In the genomic region with DNA sequence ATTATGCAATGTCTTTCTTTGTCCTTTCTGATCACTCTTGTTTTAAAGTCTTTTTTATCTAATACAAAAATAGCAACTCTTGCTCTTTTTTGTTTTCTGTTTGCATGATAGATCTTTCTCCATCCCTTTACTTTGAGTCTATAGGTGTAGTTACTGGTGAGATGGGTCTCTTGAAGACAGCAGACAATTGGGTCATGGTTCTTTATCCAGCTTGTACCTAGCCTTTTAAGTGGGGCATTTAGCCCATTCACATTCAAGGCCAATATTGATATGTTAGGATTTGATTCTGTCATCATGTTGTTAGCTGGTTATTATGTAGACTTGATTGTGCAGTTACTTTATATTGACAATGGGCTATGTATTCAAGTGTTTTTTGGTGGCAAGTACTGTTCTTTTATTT, we compare ENCODE assay signal across 21 cellular contexts.
A peak's percentile ranks its signal among the peaks of the same experiment; 100 is the strongest.
DNase-seq lines count a peak whose midpoint lies in the region; ATAC-seq, FAIRE-seq and TF ChIP-seq lines count a peak whose summit lies in the region.
"Had no signal": no experiment of that assay in that cellular context is flagged by ENCODE, and none has a peak within 500 bp of the region (broad histone marks: within the 10 kb centered on the region; RNA-seq: fewer than 3 reads in every experiment).

No MANE protein-coding gene starts in this region.

- H3K79me2 ChIP-seq in SK-N-SH (ENCODE audit: insufficient read depth) (no peaks in the 10 kb centered on the region), astrocyte (ENCODE audit: insufficient read depth, low read length) (no peaks in the 10 kb centered on the region)

- H2AK9ac ChIP-seq in IMR-90 (replicated peaks; ENCODE audit: low read depth, low read length, poor library complexity), result no peak overlapping the region

- no peaks in the 10 kb centered on the region for H3K36me3 Mint-ChIP-seq in astrocyte (ENCODE audit: low read depth, unreplicated experiment)

- TF ChIP-seq RAD21 in SK-N-SH (IDR thresholded peaks at IDR 0.05; ENCODE audit: low read length), result no peak
- no peak for TF ChIP-seq RAD21 in IMR-90 (IDR thresholded peaks at IDR 0.05; ENCODE audit: low read length)

- H3K79me1 ChIP-seq in IMR-90 (ENCODE audit: low read depth in 1 of 2, low read length in 2 of 2), result no peaks in the 10 kb centered on the region

- H3K36me3 ChIP-seq in SK-N-SH (replicated peaks in 1 of 2; ENCODE audit: control insufficient read depth in 1 of 2, insufficient read depth in 2 of 2, low read length in 1 of 2) (no peaks in the 10 kb centered on the region), IMR-90 (ENCODE audit: control insufficient read depth, insufficient read depth, low read length) (no peaks in the 10 kb centered on the region), astrocyte (ENCODE audit: insufficient read depth, low read length) (no peaks in the 10 kb centered on the region), skeletal muscle satellite cell (ENCODE audit: insufficient read depth, low read length) (no peaks in the 10 kb centered on the region), right lobe of liver (no peaks in the 10 kb centered on the region)
- H3K36me3 ChIP-seq: BLaER1 treated with 17β-estradiol and CSF1 and Interleukin-3, amounts not matched to agents 10 nM and 100 nM had no signal

- TF ChIP-seq POLR2A in IMR-90 (IDR thresholded peaks at IDR 0.05; ENCODE audit: low read depth, low read length), result no peak
- no peak for TF ChIP-seq POLR2A in right lobe of liver (IDR thresholded peaks at IDR 0.05)

- peak overlapping the region; percentile 78 for H2BK120ac ChIP-seq in IMR-90 (ENCODE audit: low read depth, low read length)

- peaks cover 7% of the 10 kb centered on the region for H3K4me1 Mint-ChIP-seq in astrocyte (ENCODE audit: low read depth, unreplicated experiment)
- H3K4me1 Mint-ChIP-seq: B cell; CD8-positive, alpha-beta memory T cell; H9 had no signal

- H3K9me1 ChIP-seq in IMR-90 (ENCODE audit: insufficient read depth, low read length), result no peaks in the 10 kb centered on the region

- H3K27me3 ChIP-seq in SK-N-SH (ENCODE audit: insufficient read depth) (no peaks in the 10 kb centered on the region), IMR-90 (ENCODE audit: control insufficient read depth, insufficient read depth, low read length) (no peaks in the 10 kb centered on the region), astrocyte (ENCODE audit: insufficient read depth, low read length) (no peaks in the 10 kb centered on the region), skeletal muscle satellite cell (ENCODE audit: control insufficient read depth, insufficient read depth, low read length) (no peaks in the 10 kb centered on the region), right lobe of liver (no peaks in the 10 kb centered on the region)
- H3K27me3 ChIP-seq: BLaER1 treated with 17β-estradiol and CSF1 and Interleukin-3, amounts not matched to agents 10 nM and 100 nM had no signal

- H3K9me3 ChIP-seq in SK-N-SH, result no peaks in the 10 kb centered on the region
- H3K9me3 ChIP-seq in IMR-90 (ENCODE audit: control insufficient read depth, insufficient read depth, low read length), result no peaks in the 10 kb centered on the region; the same call in 1 of the 2 replicates
- no peaks in the 10 kb centered on the region for H3K9me3 ChIP-seq in astrocyte (ENCODE audit: insufficient read depth, low read depth, low read length)
- no peaks in the 10 kb centered on the region for H3K9me3 ChIP-seq in skeletal muscle satellite cell (replicated peaks; ENCODE audit: low read length)
- peaks cover 0 to 4% (median 0%) of the 10 kb centered on the region in 4 donors for H3K9me3 ChIP-seq in right lobe of liver

- TF ChIP-seq CTCF in SK-N-SH (IDR thresholded peaks at IDR 0.05) (no peak), IMR-90 (conservative IDR thresholded peaks at IDR 0.05; ENCODE audit: low read depth, low read length) (no peak), astrocyte (IDR thresholded peaks at IDR 0.05; ENCODE audit: insufficient read depth, low read depth, low read length) (no peak), right lobe of liver (IDR thresholded peaks at IDR 0.05) (no peak)

- peak overlapping the region; percentile 55; the same call in 1 of the 2 replicates for H3K4ac ChIP-seq in IMR-90 (ENCODE audit: low read depth, low read length)

- no peak overlapping the region for H4K8ac ChIP-seq in IMR-90 (ENCODE audit: low read depth in 2 of 2, low read length in 2 of 2)

- DNase-seq in SK-N-SH (no peak), IMR-90 (no peak), astrocyte (ENCODE audit: low read depth) (no peak), HCEC 1CT (no peak), right lobe of liver (no peak), NCI-H82 treated with DMSO at 0.1 percent for 48 hours (lab: John Stamatoyannopoulos, UW; ENCODE audit: unreplicated experiment) (no peak)
- DNase-seq: CD8-positive, alpha-beta memory T cell; COR-L47; DMS 273 treated with DMSO at 0.1 percent for 48 hours; H9; KG1 had no signal

- H3K18ac ChIP-seq in IMR-90 (ENCODE audit: low read depth, low read length), result peak overlapping the region; percentile 61; the same call in 1 of the 2 replicates

- H3K9me2 ChIP-seq in SK-N-SH, result no peaks in the 10 kb centered on the region

- ATAC-seq in SK-N-SH treated with all-trans-retinoic acid at 6 μM for 48 hours, result no peak
- ATAC-seq in IMR-90 (ENCODE audit: low read depth), result no peak
- no peak for ATAC-seq in right lobe of liver
- ATAC-seq: HepG2 had no signal

- no TSS peak for BruUV-seq in IMR-90 (replicated peaks; lab: Mats Ljungman, UMichigan)

- no peaks in the 10 kb centered on the region for H3K27me3 Mint-ChIP-seq in astrocyte (ENCODE audit: low read depth, unreplicated experiment)
- H3K27me3 Mint-ChIP-seq: B cell had no signal

- H2BK20ac ChIP-seq in IMR-90 (ENCODE audit: low read depth, low read length), result peak overlapping the region; percentile 86; the same call in 1 of the 2 replicates

- TF ChIP-seq EP300 in SK-N-SH (IDR thresholded peaks at IDR 0.05; ENCODE audit: borderline replicate concordance in 1 of 2, low read depth in 1 of 2, low read length in 1 of 2), result no peak

- H3K9ac ChIP-seq in SK-N-SH, result no peak overlapping the region
- H3K9ac ChIP-seq in IMR-90 (ENCODE audit: low read depth, low read length), result no peak overlapping the region
- no peak overlapping the region for H3K9ac ChIP-seq in astrocyte (ENCODE audit: low read length)
- no peak overlapping the region for H3K9ac ChIP-seq in skeletal muscle satellite cell (ENCODE audit: low read depth, low read length)
- H3K9ac ChIP-seq: BLaER1 treated with 17β-estradiol and CSF1 and Interleukin-3, amounts not matched to agents 10 nM and 100 nM had no signal

- H3K56ac ChIP-seq in IMR-90 (ENCODE audit: extremely low read depth, insufficient read depth, low read length), result no peak overlapping the region

- H3K27ac ChIP-seq in SK-N-SH (ENCODE audit: low read depth in 2 of 2, low read length in 1 of 2), result peak overlapping the region in 1 of 2 experiments; percentile 65; a peak in 2 of 4 replicates
- no peak overlapping the region for H3K27ac ChIP-seq in IMR-90 (ENCODE audit: insufficient read depth, low read length)
- H3K27ac ChIP-seq in astrocyte (ENCODE audit: low read depth, low read length), result peak overlapping the region; percentile 30
- no peak overlapping the region for H3K27ac ChIP-seq in right lobe of liver
- H3K27ac ChIP-seq: 22Rv1; BLaER1 treated with 17β-estradiol and CSF1 and Interleukin-3, amounts not matched to agents 10 nM and 100 nM had no signal

- H3K14ac ChIP-seq in IMR-90 (replicated peaks; ENCODE audit: low read depth, low read length), result no peak overlapping the region

- no peak overlapping the region for H3K23ac ChIP-seq in IMR-90 (ENCODE audit: low read depth, low read length)

- H3K4me3 Mint-ChIP-seq in astrocyte (ENCODE audit: unreplicated experiment), result no peak overlapping the region
- H3K4me3 Mint-ChIP-seq: B cell; CD8-positive, alpha-beta memory T cell; H9 had no signal

- H3K4me3 ChIP-seq in SK-N-SH (ENCODE audit: low read depth in 2 of 2, low read length in 1 of 2), result no peak overlapping the region
- no peak overlapping the region for H3K4me3 ChIP-seq in IMR-90 (ENCODE audit: insufficient read depth, low read depth, low read length)
- H3K4me3 ChIP-seq in astrocyte (ENCODE audit: insufficient read depth, low read depth, low read length), result no peak overlapping the region
- no peak overlapping the region for H3K4me3 ChIP-seq in skeletal muscle satellite cell (ENCODE audit: low read length)
- no peak overlapping the region for H3K4me3 ChIP-seq in right lobe of liver
- H3K4me3 ChIP-seq: BLaER1 treated with 17β-estradiol and CSF1 and Interleukin-3, amounts not matched to agents 10 nM and 100 nM had no signal

- in situ Hi-C loops in IMR-90 (cut with MboI; ENCODE audit: low sequenced_read_pairs), result loop anchor here (25.0 kb wide), 2 partner anchors 217 to 708 kb away; no protein-coding TSS in a partner anchor

- CTCF ChIA-PET in SK-N-SH (lab: Yijun Ruan, JAX), result interaction anchor here (0.9 kb wide), 1 partner anchor 14 kb away, joined by 4 read pairs; no protein-coding TSS in a partner anchor
- CTCF ChIA-PET in IMR-90 (lab: Yijun Ruan, JAX), result no interaction called here

- H2AK5ac ChIP-seq in IMR-90 (ENCODE audit: low read depth, low read length), result peak overlapping the region; percentile 80; the same call in 1 of the 2 replicates

- H3K4me1 ChIP-seq in SK-N-SH (ENCODE audit: control insufficient read depth in 1 of 2, insufficient read depth in 2 of 2, low read depth in 1 of 2, low read length in 1 of 2), result peaks cover 0 to 10% of the 10 kb centered on the region in 2 experiments; a peak in 1 of 4 replicates
- no peaks in the 10 kb centered on the region; the same call in 1 of the 2 replicates for H3K4me1 ChIP-seq in IMR-90 (ENCODE audit: control insufficient read depth, insufficient read depth, low read length)
- H3K4me1 ChIP-seq in astrocyte (ENCODE audit: insufficient read depth, low read length), result peaks cover 8% of the 10 kb centered on the region
- peaks cover 18% of the 10 kb centered on the region for H3K4me1 ChIP-seq in skeletal muscle satellite cell (ENCODE audit: control insufficient read depth, insufficient read depth, low read length)
- H3K4me1 ChIP-seq in right lobe of liver, result peaks cover 0 to 2% (median 0%) of the 10 kb centered on the region in 4 donors
- H3K4me1 ChIP-seq: BLaER1 treated with 17β-estradiol and CSF1 and Interleukin-3, amounts not matched to agents 10 nM and 100 nM had no signal

- dilution Hi-C loops in IMR-90 (cut with HindIII; ENCODE audit: low sequenced_read_pairs, unreplicated experiment), result no loop called here

- peak; percentile 70 for FAIRE-seq in astrocyte (lab: Jason Lieb, UNC)
- FAIRE-seq: G401.6, GM12892, GM18507, H1, HepG2 had no signal

- H3K4me2 ChIP-seq in SK-N-SH (peak overlapping the region; percentile 23; the same call in 1 of the 2 replicates), IMR-90 (ENCODE audit: low read depth, low read length) (no peak overlapping the region), astrocyte (ENCODE audit: low read length) (peak overlapping the region; percentile 61), skeletal muscle satellite cell (ENCODE audit: low read length) (peak overlapping the region; percentile 64)
- H3K4me2 ChIP-seq: BLaER1 treated with 17β-estradiol and CSF1 and Interleukin-3, amounts not matched to agents 10 nM and 100 nM had no signal

- H3F3A ChIP-seq in SK-N-SH (replicated peaks; ENCODE audit: insufficient read depth), result peaks cover 31% of the 10 kb centered on the region

- H2AFZ ChIP-seq in SK-N-SH (ENCODE audit: low read depth) (no peak overlapping the region), IMR-90 (replicated peaks; ENCODE audit: low read length, poor library complexity) (no peak overlapping the region), astrocyte (ENCODE audit: low read depth, low read length) (no peak overlapping the region)

- no peak overlapping the region for H3K27ac Mint-ChIP-seq in astrocyte (ENCODE audit: unreplicated experiment)
- H3K27ac Mint-ChIP-seq: B cell; CD8-positive, alpha-beta memory T cell; H9 had no signal

- intact Hi-C loops in IMR-90 (cut with micrococcal nuclease) (loop anchor here (5.0 kb wide), 1 partner anchor 62 kb away; no protein-coding TSS in a partner anchor), right lobe of liver (cut with DNase I) (no loop called here)

- peak overlapping the region; percentile 34; the same call in 1 of the 2 replicates for H4K5ac ChIP-seq in IMR-90 (ENCODE audit: low read depth, low read length)

- peak overlapping the region; percentile 54; the same call in 1 of the 2 replicates for H4K91ac ChIP-seq in IMR-90 (ENCODE audit: insufficient read depth, low read depth, low read length)

- POLR2A ChIA-PET in SK-N-SH (lab: Yijun Ruan, JAX) (no interaction called here), IMR-90 (lab: Charles Lee; ENCODE audit: unreplicated experiment) (no interaction called here)

- H2BK15ac ChIP-seq in IMR-90 (ENCODE audit: low read depth, low read length), result peak overlapping the region; percentile 65; the same call in 1 of the 3 replicates

- H4K20me1 ChIP-seq in SK-N-SH (ENCODE audit: insufficient read depth) (no peaks in the 10 kb centered on the region), IMR-90 (ENCODE audit: insufficient read depth, low read length) (no peaks in the 10 kb centered on the region), astrocyte (ENCODE audit: insufficient read depth, low read length) (no peaks in the 10 kb centered on the region)
- H4K20me1 ChIP-seq: BLaER1 treated with 17β-estradiol and CSF1 and Interleukin-3, amounts not matched to agents 10 nM and 100 nM had no signal

- H3K9me3 Mint-ChIP-seq in astrocyte (ENCODE audit: unreplicated experiment), result no peaks in the 10 kb centered on the region

- H2BK5ac ChIP-seq in IMR-90 (ENCODE audit: low read depth, low read length, poor library complexity, severe bottlenecking), result peak overlapping the region; percentile 84
